Comparison of ENCODE assay signal across 16 cellular contexts in genomic region chr15:85694086-85694485, GRCh38.
DNase-seq lines count a peak whose midpoint lies in the region; ATAC-seq and TF ChIP-seq lines count a peak whose summit lies in the region.
"Had no signal": no experiment of that assay in that cellular context is flagged by ENCODE, and none has a peak within 500 bp of the region (broad histone marks: within the 10 kb centered on the region; RNA-seq: fewer than 3 reads in every experiment).

No MANE protein-coding gene starts in this region.

- H3K4me3 ChIP-seq in heart right ventricle = no peak overlapping the region
- H3K4me3 ChIP-seq in right atrium auricular region = no peak overlapping the region
- H3K4me3 ChIP-seq in uterus = no peak overlapping the region
- H3K4me3 ChIP-seq in sigmoid colon = no peak overlapping the region
- H3K4me3 ChIP-seq: hepatocyte, pancreas, smooth muscle cell had no signal

- DNase-seq in heart right ventricle (no peak), right atrium auricular region (ENCODE audit: low spot score) (no peak), OCI-M1 (lab: John Stamatoyannopoulos, UW) (peak; percentile 86), uterus (no peak), sigmoid colon (no peak)
- DNase-seq in effector memory CD8-positive, alpha-beta T cell = no peak
- DNase-seq: activated CD4-positive, alpha-beta T cell treated with anti-CD3 and anti-CD28 coated beads, Interleukin-2, amount 50 U/mL, for 48 hours; activated effector memory CD4-positive, alpha-beta T cell treated with anti-CD3 and anti-CD28 coated beads, Interleukin-2, amount 50 U/mL, for 16 hours; NCI-H187; NCI-H446; pancreas; stimulated activated naive CD4-positive, alpha-beta T cell had no signal

- peaks cover 86% of the 10 kb centered on the region for H3K36me3 Mint-ChIP-seq in effector memory CD8-positive, alpha-beta T cell (ENCODE audit: insufficient read depth)

- intact Hi-C loops in heart right ventricle (cut with DNase I) (no loop called here), uterus (cut with DNase I; ENCODE audit: low total_unique reads) (no loop called here), sigmoid colon (cut with DNase I) (no loop called here)

- no peaks in the 10 kb centered on the region for H3K9me3 Mint-ChIP-seq in effector memory CD8-positive, alpha-beta T cell

- 57 to 60% methylated on average over 4 of the region's 4 CpGs for WGBS in heart right ventricle, 2 donors
- WGBS in sigmoid colon, 2 donors = 91 to 92% methylated on average over 4 of the region's 4 CpGs

- TF ChIP-seq EP300 in sigmoid colon (IDR thresholded peaks at IDR 0.05) = no peak

- peak overlapping the region; percentile 86 to 97 for H3K4me3 Mint-ChIP-seq in effector memory CD8-positive, alpha-beta T cell

- H3K4me1 Mint-ChIP-seq in effector memory CD8-positive, alpha-beta T cell (ENCODE audit: low read depth in 2 of 2) = peaks cover 44 to 67% of the 10 kb centered on the region in 2 donors

- H3K27ac ChIP-seq in heart right ventricle (peak overlapping the region in 7 of 10 donors; percentile 18 to 93 (median 31)), right atrium auricular region (peak overlapping the region in 1 of 2 donors; percentile 13), uterus (peak overlapping the region; percentile 32 to 98), sigmoid colon (peak overlapping the region in 1 of 4 donors; percentile 42)
- H3K27ac ChIP-seq: hepatocyte, pancreas had no signal

- TF ChIP-seq CTCF in heart right ventricle (IDR thresholded peaks at IDR 0.05) (no peak), right atrium auricular region (IDR thresholded peaks at IDR 0.05) (no peak), uterus (IDR thresholded peaks at IDR 0.05) (no peak), sigmoid colon (IDR thresholded peaks at IDR 0.05) (no peak)

- H3K4me1 ChIP-seq in heart right ventricle (peaks cover 15 to 57% (median 50%) of the 10 kb centered on the region in 9 donors), right atrium auricular region (peaks cover 0 to 43% of the 10 kb centered on the region in 2 donors), uterus (peaks cover 3 to 9% of the 10 kb centered on the region in 2 donors), sigmoid colon (peaks cover 0 to 21% (median 18%) of the 10 kb centered on the region in 4 donors)

- peak overlapping the region; percentile 92 to 96 for H3K27ac Mint-ChIP-seq in effector memory CD8-positive, alpha-beta T cell

- H3K36me3 ChIP-seq in heart right ventricle (peaks cover 0 to 96% (median 38%) of the 10 kb centered on the region in 9 donors), right atrium auricular region (peaks cover 67% of the 10 kb centered on the region), uterus (no peaks in the 10 kb centered on the region), sigmoid colon (peaks cover 10 to 46% (median 27%) of the 10 kb centered on the region in 4 donors)

- H3K27me3 ChIP-seq in heart right ventricle = no peaks in the 10 kb centered on the region
- H3K27me3 ChIP-seq in right atrium auricular region = no peaks in the 10 kb centered on the region
- no peaks in the 10 kb centered on the region for H3K27me3 ChIP-seq in uterus
- H3K27me3 ChIP-seq in sigmoid colon = no peaks in the 10 kb centered on the region
- H3K27me3 ChIP-seq: hepatocyte, pancreas had no signal

- no peaks in the 10 kb centered on the region for H3K27me3 Mint-ChIP-seq in effector memory CD8-positive, alpha-beta T cell

- no peak for TF ChIP-seq POLR2A in uterus (IDR thresholded peaks at IDR 0.05)
- no peak for TF ChIP-seq POLR2A in sigmoid colon (IDR thresholded peaks at IDR 0.05)

- H3K9me3 ChIP-seq in heart right ventricle (no peaks in the 10 kb centered on the region), right atrium auricular region (no peaks in the 10 kb centered on the region), uterus (no peaks in the 10 kb centered on the region), sigmoid colon (no peaks in the 10 kb centered on the region)
- H3K9me3 ChIP-seq: pancreas had no signal

- peak in 2 of 8 donors; percentile 32 to 46 for ATAC-seq in heart right ventricle
- ATAC-seq in effector memory CD8-positive, alpha-beta T cell (replicated peaks) = no peak
- no peak for ATAC-seq in GM18520 (IDR thresholded peaks at IDR 0.05; ENCODE audit: unreplicated experiment)
- no peak for ATAC-seq in GM18519 (IDR thresholded peaks at IDR 0.05; ENCODE audit: low FRiP score, unreplicated experiment)
